ENCODE assay signal across 28 cellular contexts in genomic region chr21:46645840-46646239, GRCh38. TPM values are rescaled to one million over a fixed set of nuclear protein-coding genes. Genes with fewer than 3 reads are reported as not detected.
"Had no signal": no experiment of that assay in that cellular context is flagged by ENCODE, and none has a peak within 500 bp of the region (broad histone marks: within the 10 kb centered on the region; RNA-seq: fewer than 3 reads in every experiment).

No MANE protein-coding gene starts in this region.

- H3K4me1 ChIP-seq: adrenal gland had no signal

- H3K9ac ChIP-seq: SK-N-SH had no signal

- H3K9me3 ChIP-seq: adrenal gland, MG63, SK-N-SH had no signal

- DNase-seq: activated CD4-positive, alpha-beta T cell treated with anti-CD3 and anti-CD28 coated beads, Interleukin-2, amount 50 U/mL, for 48 hours; activated CD4-positive, CD25-positive, alpha-beta regulatory T cell; activated CD8-positive, alpha-beta memory T cell treated with anti-CD3 and anti-CD28 coated beads, Interleukin-2, amount 50 U/mL, for 4 hours; activated effector memory CD4-positive, alpha-beta T cell treated with Interleukin-2 at 50 U/mL for 16 hours; activated naive CD4-positive, alpha-beta T cell; activated naive CD8-positive, alpha-beta T cell treated with anti-CD3 and anti-CD28 coated beads for 36 hours; activated T-cell treated with anti-CD3 and anti-CD28 coated beads, Interleukin-2, amount 50 U/mL, for 1 hour; adrenal gland; anterior cingulate cortex; cerebellar nuclear complex; MG63; MV-4-11; NCI-H1092 treated with DMSO at 0.1 percent for 48 hours; NCI-H1417 treated with DMSO at 0.1 percent for 48 hours; NCI-H1694; NCI-H2029; NCI-H2107; NCI-H345; NCI-H510A; NCI-H526 treated with DMSO at 0.1 percent for 48 hours; RPMI8226; SK-N-SH; T-helper 1 cell had no signal

- H3K27me3 Mint-ChIP-seq: activated naive CD8-positive, alpha-beta T cell treated with anti-CD3 and anti-CD28 coated beads for 36 hours had no signal

- H3K4me3 ChIP-seq: adrenal gland, MG63 had no signal

- ATAC-seq: Panc1, Right ventricle myocardium inferior had no signal

- H3K4me2 ChIP-seq: SK-N-SH had no signal

- H3K4me3 Mint-ChIP-seq: activated naive CD8-positive, alpha-beta T cell treated with anti-CD3 and anti-CD28 coated beads for 36 hours had no signal

- H3K27me3 ChIP-seq: adrenal gland, MG63 had no signal

- H3K27ac ChIP-seq: adrenal gland, VCaP had no signal

RNA-seq across cellular contexts. Expression of gene S100B, which starts 41.0 kb away (rescaled TPM):
- total RNA-seq: OCI-LY7; T-helper 2 cell treated with Interferon-gamma antibody and Interleukin-4, amounts not matched to agents 100 ng/mL and 5 ng/mL, for 36 hours had no signal
